In the genomic region with DNA sequence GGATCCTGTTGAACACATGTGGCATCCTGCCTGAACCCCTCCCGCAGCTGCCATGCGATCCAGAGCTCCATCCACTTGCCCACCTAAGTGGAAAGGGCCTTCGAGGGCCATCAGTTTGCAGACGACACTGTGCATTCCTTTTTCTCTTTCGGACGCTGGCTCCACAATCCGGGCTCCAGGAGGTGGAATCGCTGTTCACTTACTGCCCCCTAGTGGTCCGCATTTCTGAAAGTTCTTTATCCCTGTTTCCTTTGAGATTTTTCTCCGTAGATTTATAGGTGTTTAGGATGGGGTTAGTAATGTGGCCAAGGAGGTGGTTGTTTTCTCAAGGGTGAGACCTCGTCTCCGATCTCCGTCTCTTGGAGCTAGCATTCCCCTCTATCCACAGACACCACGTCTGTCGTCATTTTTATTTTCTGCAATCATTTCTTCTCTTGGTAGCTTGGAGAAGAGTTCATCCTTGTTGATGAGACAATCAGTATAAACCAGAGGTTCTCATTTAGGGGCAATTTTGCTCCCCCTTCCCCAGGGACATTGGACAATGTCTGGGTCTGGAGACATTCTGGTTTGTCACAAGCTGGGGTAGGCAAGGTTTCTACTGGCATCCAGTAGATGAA, we compare ENCODE assay signal across 8 cellular contexts.
DNase-seq lines count a peak whose midpoint lies in the region; ATAC-seq, FAIRE-seq and TF ChIP-seq lines count a peak whose summit lies in the region.

No MANE protein-coding gene starts in this region.

- no peak overlapping the region for H3K18ac ChIP-seq in H1 (ENCODE audit: extremely low read depth, low read length)

- intact Hi-C loops in testis (cut with DNase I; ENCODE audit: low total_unique reads) = loop anchor here (10.0 kb wide), 1 partner anchor 524 kb away; no protein-coding TSS in a partner anchor

- FAIRE-seq in H1 (lab: Jason Lieb, UNC) = peak; percentile 82

- H2AFZ ChIP-seq in H1 (ENCODE audit: low read length) = no peak overlapping the region

- 41% methylated on average over 15 of the region's 15 CpGs; no CpG with 5 or more reads in 1 of the 2 experiments for WGBS in H1 (ENCODE audit: extremely low coverage in 1 of 2, insufficient coverage in 1 of 2, insufficient read length in 1 of 2, insufficient replicate concordance in 2 of 2, low coverage in 1 of 2, low lambda C conversion rate in 2 of 2, missing lambda C conversion rate in 1 of 2), 2 experiments
- WGBS in testis, 2 donors = 7 to 10% methylated on average over 15 of the region's 15 CpGs

- H3K23me2 ChIP-seq in H1 (ENCODE audit: low read depth, low read length) = no peaks in the 10 kb centered on the region

- H3K27ac ChIP-seq in WERI-Rb-1 = no peak overlapping the region
- H3K27ac ChIP-seq in H1 (ENCODE audit: low read depth, low read length) = no peak overlapping the region
- H3K27ac ChIP-seq in testis = peak overlapping the region in 1 of 2 donors; percentile 50

- no peak overlapping the region for H2BK5ac ChIP-seq in H1 (ENCODE audit: low read depth, low read length)

- H4K8ac ChIP-seq in H1 (ENCODE audit: extremely low read depth, insufficient read depth, low read length) = no peak overlapping the region

- H3K36me3 ChIP-seq in WERI-Rb-1 = no peaks in the 10 kb centered on the region
- H3K36me3 ChIP-seq in H1 (ENCODE audit: control insufficient read depth in 2 of 4, insufficient read depth in 4 of 4, low read length in 3 of 4) = no peaks in the 10 kb centered on the region; a peak in 2 of 8 replicates
- no peaks in the 10 kb centered on the region for H3K36me3 ChIP-seq in testis (ENCODE audit: low read depth, missing control alignments)

- TF ChIP-seq EP300 in H1 (IDR thresholded peaks at IDR 0.05; ENCODE audit: borderline replicate concordance in 1 of 2, low read depth in 2 of 2, low read length in 2 of 2) = no peak

- H3K4me1 ChIP-seq in H1 (replicated peaks in 1 of 4; ENCODE audit: control insufficient read depth in 3 of 4, insufficient read depth in 4 of 4, low read length in 3 of 4) = peaks cover 0 to 3% (median 3%) of the 10 kb centered on the region in 4 experiments; a peak in 4 of 7 replicates
- peaks cover 8% of the 10 kb centered on the region for H3K4me1 ChIP-seq in testis

- no peaks in the 10 kb centered on the region for H4K20me1 ChIP-seq in H1 (replicated peaks in 1 of 2; ENCODE audit: control insufficient read depth in 1 of 2, insufficient read depth in 2 of 2, low read length in 2 of 2)

- no peaks in the 10 kb centered on the region for H3K79me1 ChIP-seq in H1 (ENCODE audit: low read depth, low read length)

- H3K23ac ChIP-seq in H1 (ENCODE audit: insufficient read length) = no peak overlapping the region

- peak; percentile 79 to 82 for TF ChIP-seq RAD21 in H1 (IDR thresholded peaks at IDR 0.05 in 1 of 2, conservative IDR thresholded peaks at IDR 0.05 in 1 of 2; ENCODE audit: low read depth in 2 of 2, low read length in 2 of 2)

- TF ChIP-seq POLR2A in H1 (IDR thresholded peaks at IDR 0.05; ENCODE audit: control extremely low read depth in 1 of 2, low read depth in 2 of 2, low read length in 2 of 2) (no peak), testis (IDR thresholded peaks at IDR 0.05) (no peak)

- H3K9me3 ChIP-seq in WERI-Rb-1 (ENCODE audit: severe bottlenecking) (no peaks in the 10 kb centered on the region), H1 (ENCODE audit: insufficient read depth in 2 of 2, low read depth in 1 of 2, low read length in 1 of 2) (no peaks in the 10 kb centered on the region), testis (no peaks in the 10 kb centered on the region)

- no peak overlapping the region for H3K4ac ChIP-seq in H1 (replicated peaks; ENCODE audit: insufficient read length, low read depth, low read length)

- no peak overlapping the region for H4K91ac ChIP-seq in H1 (replicated peaks; ENCODE audit: insufficient read length, low read length)

- H3K27me3 ChIP-seq in WERI-Rb-1 (ENCODE audit: insufficient read depth, low read depth, severe bottlenecking) (no peaks in the 10 kb centered on the region), H1 (replicated peaks in 1 of 4; ENCODE audit: control insufficient read depth in 3 of 4, extremely low read depth in 1 of 4, insufficient read depth in 3 of 4, low read length in 3 of 4) (no peaks in the 10 kb centered on the region), testis (no peaks in the 10 kb centered on the region)

- no peak overlapping the region for H2BK20ac ChIP-seq in H1 (ENCODE audit: low read length)

- POLR2A ChIA-PET in H1 (lab: Charles Lee; ENCODE audit: partially characterized antibody) = no interaction called here

- H2AK5ac ChIP-seq in H1 (ENCODE audit: low read depth, low read length) = no peak overlapping the region

- H2BK120ac ChIP-seq in H1 (replicated peaks; ENCODE audit: low read depth, low read length) = no peak overlapping the region

- no peak overlapping the region for H3K9ac ChIP-seq in H1 (replicated peaks in 1 of 4; ENCODE audit: extremely low read depth in 1 of 4, low read depth in 3 of 4, low read length in 3 of 4)

- peak overlapping the region in 1 of 2 experiments; percentile 49; a peak in 1 of 4 replicates for H3K4me2 ChIP-seq in H1 (ENCODE audit: insufficient read depth in 1 of 2, low read depth in 2 of 2, low read length in 2 of 2)

- no peak overlapping the region for H3K14ac ChIP-seq in H1 (ENCODE audit: insufficient read length)

- no peak overlapping the region for H2BK15ac ChIP-seq in H1 (ENCODE audit: low read length)

- H3K79me2 ChIP-seq in H1 (ENCODE audit: control insufficient read depth in 1 of 2, insufficient read depth in 2 of 2, low read length in 2 of 2) = no peaks in the 10 kb centered on the region

- CTCF ChIA-PET in H1 (lab: Charles Lee; ENCODE audit: partially characterized antibody) = interaction anchor here (0.6 to 9.2 kb wide), 40 partner anchors 9 to 1204 kb away, joined by 3 to 116 read pairs (median 4); no protein-coding TSS in a partner anchor

- no peak overlapping the region for H4K5ac ChIP-seq in H1 (ENCODE audit: insufficient read length, low read depth, low read length)

- TF ChIP-seq CTCF in WERI-Rb-1 (IDR thresholded peaks at IDR 0.05; ENCODE audit: low read depth, low read length) (peak; percentile 52), H1 (IDR thresholded peaks at IDR 0.05; ENCODE audit: control extremely low read depth in 1 of 3, insufficient read depth in 1 of 3, low read depth in 1 of 3, low read length in 3 of 3) (peak; percentile 56 to 77 (median 66)), testis (IDR thresholded peaks at IDR 0.05) (peak; percentile 76 to 81 (median 76))

- DNase-seq in activated T-cell treated with anti-CD3 and anti-CD28 coated beads for 24 hours (ENCODE audit: low read depth) (peak; percentile 13), activated T-cell treated with anti-CD3 and anti-CD28 coated beads for 4 hours (no peak), MV-4-11 (lab: John Stamatoyannopoulos, UW) (peak; percentile 0), WERI-Rb-1 (peak; percentile 40), H1 (ENCODE audit: low read depth in 1 of 2, low spot score in 2 of 2) (peak in 1 of 2 experiments; percentile 79), medulla oblongata (ENCODE audit: extremely low spot score) (peak; percentile 86), testis (peak; percentile 86)

- H3K4me3 ChIP-seq in WERI-Rb-1 (ENCODE audit: low read depth, low read length) (no peak overlapping the region), H1 (ENCODE audit: extremely low read depth in 1 of 4, insufficient read depth in 2 of 4, low read depth in 3 of 4, low read length in 4 of 4) (no peak overlapping the region), testis (no peak overlapping the region)

- ATAC-seq in HG02571 (IDR thresholded peaks at IDR 0.05; ENCODE audit: unreplicated experiment) = no peak

- H2BK12ac ChIP-seq in H1 (ENCODE audit: low read depth, low read length) = no peak overlapping the region

- H3K56ac ChIP-seq in H1 (replicated peaks; ENCODE audit: insufficient read length, low read depth, low read length) = no peak overlapping the region

TF ChIP-seq in H1, 55 proteins besides CTCF, POLR2A, EP300 and RAD21:
- no peak for TF ChIP-seq NANOG (IDR thresholded peaks at IDR 0.05; ENCODE audit: insufficient read depth, low read depth, low read length, poor library complexity, severe bottlenecking)
- no peak for TF ChIP-seq POU5F1 (IDR thresholded peaks at IDR 0.05; ENCODE audit: low read depth, low read length)
- TF ChIP-seq FOSL1 (IDR thresholded peaks at IDR 0.05; ENCODE audit: insufficient read depth, low read depth, low read length) = no peak
TF ChIP-seq in H1: peak in this region for 0.
